1 cellular context compared by ENCODE assay signal in genomic region chr16:81275064-81275532, GRCh38.
TF ChIP-seq lines count a peak whose summit lies in the region.

No MANE protein-coding gene starts in this region.

TF ChIP-seq in endothelial cell of umbilical vein, 7 proteins besides CTCF, POLR2A, EP300 and RAD21:
- TF ChIP-seq MAX (IDR thresholded peaks at IDR 0.05; ENCODE audit: insufficient read depth, insufficient read length) (no peak), POLR2AphosphoS5 (IDR thresholded peaks at IDR 0.05; ENCODE audit: insufficient read depth, low read depth, low read length) (no peak), GATA2 (IDR thresholded peaks at IDR 0.05; ENCODE audit: insufficient read depth, insufficient read length, low read depth, low read length) (no peak), JUN (IDR thresholded peaks at IDR 0.05; ENCODE audit: borderline replicate concordance, insufficient read depth, insufficient read length, low read depth) (no peak), EZH2 (IDR thresholded peaks at IDR 0.05; ENCODE audit: borderline replicate concordance, low read depth, low read length, severe bottlenecking) (no peak), FOS (IDR thresholded peaks at IDR 0.05; ENCODE audit: borderline replicate concordance, insufficient read depth, low read length) (no peak), MYC (IDR thresholded peaks at IDR 0.05; ENCODE audit: low read depth, low read length) (no peak)
